In the genomic region with DNA sequence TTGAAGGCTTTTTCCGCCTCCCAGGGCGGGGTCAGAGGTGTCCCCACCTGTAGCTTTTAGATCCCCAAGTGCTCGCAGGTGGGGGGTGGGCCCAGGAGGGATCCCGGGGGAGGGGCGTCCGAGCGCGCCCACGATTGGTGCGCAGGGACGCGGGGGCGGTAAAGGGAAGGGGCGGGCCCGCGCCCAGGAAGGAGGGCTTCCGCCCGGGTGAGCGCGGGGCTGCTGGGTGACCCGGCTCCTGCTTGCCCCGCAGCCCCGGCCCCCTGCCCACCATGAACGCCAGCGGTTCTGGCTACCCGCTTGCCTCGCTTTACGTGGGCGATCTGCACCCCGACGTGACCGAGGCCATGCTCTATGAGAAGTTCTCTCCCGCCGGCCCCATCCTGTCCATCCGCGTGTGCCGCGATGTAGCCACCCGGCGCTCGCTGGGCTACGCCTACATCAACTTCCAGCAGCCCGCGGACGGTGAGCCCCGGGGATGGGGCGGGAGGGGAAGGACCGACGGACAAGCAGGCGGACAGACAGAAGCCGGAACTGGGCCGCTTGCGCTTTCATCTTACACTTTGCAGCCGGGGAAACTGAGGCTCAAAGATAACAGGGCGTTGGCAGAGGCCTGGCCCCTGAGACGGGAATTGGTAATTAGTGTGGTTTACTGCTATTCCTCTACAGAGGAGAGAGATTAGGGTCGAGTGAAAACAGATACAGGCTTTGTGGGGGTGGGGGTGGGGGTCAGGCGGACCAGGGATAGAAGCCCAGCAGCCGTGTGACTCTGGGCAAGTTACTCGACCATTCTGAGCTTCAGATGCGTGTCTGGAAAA, we compare ENCODE assay signal across 8 cellular contexts. TPM values are rescaled to one million over a fixed set of nuclear protein-coding genes. Genes with fewer than 3 reads are reported as not detected.
DNase-seq lines count a peak whose midpoint lies in the region; ATAC-seq and TF ChIP-seq lines count a peak whose summit lies in the region.

A gene (plus strand): TSS at position 189 of the 818 bp plus-strand sequence. CDS start 84 bp downstream, at position 273.

- intact Hi-C loops in activated CD8-positive, alpha-beta T cell treated with anti-CD3 and anti-CD28 coated beads for 36 hours (cut with micrococcal nuclease): no loop called here

- peaks cover 36% of the 10 kb centered on the region for H3K4me1 Mint-ChIP-seq in activated CD8-positive, alpha-beta T cell treated with anti-CD3 and anti-CD28 coated beads for 36 hours (ENCODE audit: low read depth)
- H3K4me1 Mint-ChIP-seq in memory B cell: peaks cover 9% of the 10 kb centered on the region

- POLR2A ChIA-PET in activated CD8-positive, alpha-beta T cell treated with anti-CD3 and anti-CD28 coated beads for 36 hours (lab: Charles Lee): interaction anchor here (0.6 to 2.5 kb wide), 19 partner anchors 8 to 186 kb away, joined by 3 to 9 read pairs (median 4); a partner anchor contains a TSS

- H3K9me3 Mint-ChIP-seq in activated CD8-positive, alpha-beta T cell treated with anti-CD3 and anti-CD28 coated beads for 36 hours: no peaks in the 10 kb centered on the region
- H3K9me3 Mint-ChIP-seq in memory B cell: no peaks in the 10 kb centered on the region

- in situ Hi-C loops in ACHN (cut with HindIII; ENCODE audit: low pct_ligation_motif_present, low pct_unique_long_range_greater_than_20kb, low sequenced_read_pairs): no loop called here

- H3K27me3 Mint-ChIP-seq in activated CD8-positive, alpha-beta T cell treated with anti-CD3 and anti-CD28 coated beads for 36 hours: no peaks in the 10 kb centered on the region
- no peaks in the 10 kb centered on the region for H3K27me3 Mint-ChIP-seq in memory B cell

- peak within 1 kb of the TSS; percentile 85 for H3K4me3 Mint-ChIP-seq in activated CD8-positive, alpha-beta T cell treated with anti-CD3 and anti-CD28 coated beads for 36 hours
- peak within 1 kb of the TSS; percentile 89 for H3K4me3 Mint-ChIP-seq in memory B cell

- no peak for TF ChIP-seq CTCF in activated CD8-positive, alpha-beta T cell treated with anti-CD3 and anti-CD28 coated beads for 36 hours (IDR thresholded peaks at IDR 0.05)

- CTCF ChIA-PET in activated CD8-positive, alpha-beta T cell treated with anti-CD3 and anti-CD28 coated beads for 36 hours (lab: Charles Lee): interaction anchor here (0.8 to 4.1 kb wide), 7 partner anchors 19 to 186 kb away, joined by 3 to 14 read pairs (median 5); no protein-coding TSS in a partner anchor

- ATAC-seq in GM18909 (IDR thresholded peaks at IDR 0.05; ENCODE audit: poor library complexity, unreplicated experiment): peak; percentile 87
- peak; percentile 66 for ATAC-seq in HG03175 (IDR thresholded peaks at IDR 0.05; ENCODE audit: unreplicated experiment)
- peak; percentile 96 for ATAC-seq in activated CD8-positive, alpha-beta T cell treated with anti-CD3 and anti-CD28 coated beads for 36 hours
- ATAC-seq in memory B cell (ENCODE audit: low read depth): peak; percentile 97

- peaks cover 53% of the 10 kb centered on the region for H3K36me3 Mint-ChIP-seq in activated CD8-positive, alpha-beta T cell treated with anti-CD3 and anti-CD28 coated beads for 36 hours (ENCODE audit: low read depth)
- H3K36me3 Mint-ChIP-seq in memory B cell: peaks cover 11% of the 10 kb centered on the region

- peak; percentile 67 for DNase-seq in ACHN
- DNase-seq in NCI-H748 treated with DMSO at 0.1 percent for 48 hours (lab: John Stamatoyannopoulos, UW): peak; percentile 48
- DNase-seq in activated CD8-positive, alpha-beta T cell treated with anti-CD3 and anti-CD28 coated beads for 36 hours: peak; percentile 83
- DNase-seq in effector CD8-positive, alpha-beta T cell (lab: John Stamatoyannopoulos, UW): peak; percentile 76
- peak; percentile 47 to 61 for DNase-seq in memory B cell (ENCODE audit: low spot score in 2 of 2)
- DNase-seq in stimulated activated CD8-positive, alpha-beta memory T cell treated with anti-CD3 and anti-CD28 coated beads, Interleukin-12 subunit alpha, Interleukin-12 subunit beta, amount 100 ng/mL, for 4 hours (ENCODE audit: low read depth): peak; percentile 65

- peak within 1 kb of the TSS; percentile 72 for H3K27ac Mint-ChIP-seq in activated CD8-positive, alpha-beta T cell treated with anti-CD3 and anti-CD28 coated beads for 36 hours
- peak within 1 kb of the TSS; percentile 53 for H3K27ac Mint-ChIP-seq in memory B cell

RNA-seq across cellular contexts. Expression of the gene that starts here (rescaled TPM):
- total RNA-seq in activated CD8-positive, alpha-beta T cell treated with anti-CD3 and anti-CD28 coated beads for 36 hours: 10 to 100 TPM; 88.4 to 93.8 TPM

Comparison
In these comparisons a context has a peak if more than half of its experiments do, and no peak if none do; other contexts are left out.
1. Peak in every context shown above with its lines: DNase-seq and ATAC-seq.